In the genomic region with DNA sequence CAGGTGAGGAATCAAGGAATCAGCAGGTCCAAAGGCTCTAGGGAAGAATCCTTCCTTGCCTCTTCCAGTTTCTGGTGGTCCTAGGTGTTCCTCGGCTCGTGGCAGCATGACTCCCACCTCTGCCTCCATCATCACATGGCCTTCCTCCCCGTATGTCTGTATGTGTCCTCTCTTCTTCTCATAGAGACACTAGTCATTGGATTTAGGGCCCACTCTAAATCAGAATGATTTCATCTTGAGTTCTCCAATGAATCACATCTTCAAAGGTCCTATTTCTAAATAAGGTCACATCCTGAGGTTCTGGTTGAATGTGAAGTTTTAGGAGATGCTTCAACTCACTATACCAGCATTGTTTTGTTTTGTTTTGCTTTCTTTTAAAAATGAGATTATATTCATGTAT, we compare ENCODE assay signal across 20 cellular contexts. TPM values are rescaled to one million over a fixed set of nuclear protein-coding genes. Genes with fewer than 3 reads are reported as not detected.
A peak's percentile ranks its signal among the peaks of the same experiment; 100 is the strongest.
DNase-seq lines count a peak whose midpoint lies in the region; ATAC-seq and TF ChIP-seq lines count a peak whose summit lies in the region.
"Had no signal": no experiment of that assay in that cellular context is flagged by ENCODE, and none has a peak within 500 bp of the region (broad histone marks: within the 10 kb centered on the region; RNA-seq: fewer than 3 reads in every experiment).

No MANE protein-coding gene starts in this region.

- H4K20me1 ChIP-seq in KMS-11 (ENCODE audit: insufficient read depth) = no peaks in the 10 kb centered on the region

- H3K27ac Mint-ChIP-seq in activated naive CD4-positive, alpha-beta T cell treated with anti-CD3 and anti-CD28 coated beads, Interleukin-2, amount 50 U/mL, for 24 hours = peak overlapping the region; percentile 91
- H3K27ac Mint-ChIP-seq in activated T-helper 2 cell treated with anti-CD3 and anti-CD28 coated beads, Interferon-gamma antibody, Interleukin-2, Interleukin-4, amounts not matched to agents 10 μg/mL and 5 μg/mL and 100 μg/mL, durations not matched to agents 14 hours and 24 hours and 36 hours = peak overlapping the region; percentile 88
- H3K27ac Mint-ChIP-seq: nephron had no signal

- TF ChIP-seq POLR2A in prostate gland (IDR thresholded peaks at IDR 0.05) = no peak

- H3K9ac ChIP-seq in KMS-11 = no peak overlapping the region

- peak overlapping the region; percentile 75 for H3K4me3 Mint-ChIP-seq in activated naive CD4-positive, alpha-beta T cell treated with anti-CD3 and anti-CD28 coated beads, Interleukin-2, amount 50 U/mL, for 24 hours
- no peak overlapping the region for H3K4me3 Mint-ChIP-seq in activated T-helper 2 cell treated with anti-CD3 and anti-CD28 coated beads, Interferon-gamma antibody, Interleukin-2, Interleukin-4, amounts not matched to agents 10 μg/mL and 5 μg/mL and 100 μg/mL, durations not matched to agents 14 hours and 24 hours and 36 hours (ENCODE audit: low read depth)
- H3K4me3 Mint-ChIP-seq: nephron had no signal

- peak overlapping the region; percentile 24; the same call in 1 of the 2 replicates for H3K4me2 ChIP-seq in KMS-11
- H3K4me2 ChIP-seq: PC-9 had no signal

- intact Hi-C loops in activated T-helper 2 cell treated with anti-CD3 and anti-CD28 coated beads, Interferon-gamma antibody, Interleukin-2, Interleukin-4, amounts not matched to agents 10 μg/mL and 5 μg/mL and 100 μg/mL, durations not matched to agents 14 hours and 24 hours and 36 hours (cut with micrococcal nuclease) = loop anchor here (2.0 to 5.0 kb wide), 5 partner anchors 34 to 624 kb away; a partner anchor contains a TSS
- intact Hi-C loops in prostate gland (cut with DNase I) = no loop called here

- H3K36me3 Mint-ChIP-seq in activated naive CD4-positive, alpha-beta T cell treated with anti-CD3 and anti-CD28 coated beads, Interleukin-2, amount 50 U/mL, for 24 hours = peaks cover 4% of the 10 kb centered on the region
- H3K36me3 Mint-ChIP-seq in activated T-helper 2 cell treated with anti-CD3 and anti-CD28 coated beads, Interferon-gamma antibody, Interleukin-2, Interleukin-4, amounts not matched to agents 10 μg/mL and 5 μg/mL and 100 μg/mL, durations not matched to agents 14 hours and 24 hours and 36 hours (ENCODE audit: low read depth) = peaks cover 3% of the 10 kb centered on the region

- ATAC-seq in stimulated activated naive CD8-positive, alpha-beta T cell treated with anti-CD3 and anti-CD28 coated beads, Interleukin-15, Interleukin-2, amounts not matched to agents 100 U/mL and 50 U/mL, for 24 hours = peak; percentile 31
- no peak for ATAC-seq in HG03354 (IDR thresholded peaks at IDR 0.05; ENCODE audit: poor library complexity, severe bottlenecking, unreplicated experiment)

- peaks cover 90% of the 10 kb centered on the region for H3K4me1 Mint-ChIP-seq in activated naive CD4-positive, alpha-beta T cell treated with anti-CD3 and anti-CD28 coated beads, Interleukin-2, amount 50 U/mL, for 24 hours
- peaks cover 61% of the 10 kb centered on the region for H3K4me1 Mint-ChIP-seq in activated T-helper 2 cell treated with anti-CD3 and anti-CD28 coated beads, Interferon-gamma antibody, Interleukin-2, Interleukin-4, amounts not matched to agents 10 μg/mL and 5 μg/mL and 100 μg/mL, durations not matched to agents 14 hours and 24 hours and 36 hours (ENCODE audit: low read depth)

- no peaks in the 10 kb centered on the region for H3K27me3 Mint-ChIP-seq in activated naive CD4-positive, alpha-beta T cell treated with anti-CD3 and anti-CD28 coated beads, Interleukin-2, amount 50 U/mL, for 24 hours
- H3K27me3 Mint-ChIP-seq in activated T-helper 2 cell treated with anti-CD3 and anti-CD28 coated beads, Interferon-gamma antibody, Interleukin-2, Interleukin-4, amounts not matched to agents 10 μg/mL and 5 μg/mL and 100 μg/mL, durations not matched to agents 14 hours and 24 hours and 36 hours (ENCODE audit: low read depth) = no peaks in the 10 kb centered on the region

- TF ChIP-seq CTCF in KMS-11 (conservative IDR thresholded peaks at IDR 0.05; ENCODE audit: low read depth, low read length) = no peak
- TF ChIP-seq CTCF in right atrium auricular region (IDR thresholded peaks at IDR 0.05) = no peak
- no peak for TF ChIP-seq CTCF in prostate gland (IDR thresholded peaks at IDR 0.05)

- no peaks in the 10 kb centered on the region for H3K27me3 ChIP-seq in KMS-11 (ENCODE audit: insufficient read depth, low read depth)
- H3K27me3 ChIP-seq in right atrium auricular region = no peaks in the 10 kb centered on the region
- H3K27me3 ChIP-seq in prostate gland (replicated peaks; ENCODE audit: insufficient read depth) = no peaks in the 10 kb centered on the region
- H3K27me3 ChIP-seq: SJSA1, testis had no signal

- no peak overlapping the region for H2AFZ ChIP-seq in KMS-11 (ENCODE audit: low read depth)
- H2AFZ ChIP-seq: PC-9 had no signal

- 94% methylated on average over 3 of the region's 3 CpGs for WGBS in prostate gland

- H3K27ac ChIP-seq in KMS-11 = no peak overlapping the region
- no peak overlapping the region for H3K27ac ChIP-seq in right atrium auricular region
- H3K27ac ChIP-seq in prostate gland = no peak overlapping the region
- H3K27ac ChIP-seq: PC-9, SJSA1, testis had no signal

- no peaks in the 10 kb centered on the region for H3K36me3 ChIP-seq in KMS-11 (ENCODE audit: insufficient read depth)
- H3K36me3 ChIP-seq in right atrium auricular region = no peaks in the 10 kb centered on the region
- H3K36me3 ChIP-seq in prostate gland = no peaks in the 10 kb centered on the region
- H3K36me3 ChIP-seq: HAP-1, SJSA1 had no signal

- H3K79me2 ChIP-seq in KMS-11 (ENCODE audit: insufficient read depth, low read depth) = no peaks in the 10 kb centered on the region

- no peak overlapping the region for H3K4me3 ChIP-seq in KMS-11 (IDR thresholded peaks at IDR 0.05; ENCODE audit: insufficient read depth, low read depth, low read length)
- no peak overlapping the region for H3K4me3 ChIP-seq in right atrium auricular region
- no peak overlapping the region for H3K4me3 ChIP-seq in prostate gland
- H3K4me3 ChIP-seq: HAP-1, PC-9, SJSA1, testis had no signal

- DNase-seq in activated naive CD4-positive, alpha-beta T cell treated with Interleukin-2 at 50 U/mL for 16 hours = no peak
- no peak for DNase-seq in activated T-helper 2 cell treated with anti-CD3 and anti-CD28 coated beads, Interferon-gamma antibody, Interleukin-2, Interleukin-4, amounts not matched to agents 10 μg/mL and 5 μg/mL and 100 μg/mL, durations not matched to agents 14 hours and 24 hours and 36 hours (ENCODE audit: low spot score)
- DNase-seq in stimulated activated naive CD8-positive, alpha-beta T cell treated with anti-CD3 and anti-CD28 coated beads, Interleukin-15, Interleukin-2, amounts not matched to agents 100 U/mL and 50 U/mL, for 24 hours = peak; percentile 34
- DNase-seq in right atrium auricular region (ENCODE audit: low spot score) = no peak
- DNase-seq in prostate gland (ENCODE audit: low spot score) = no peak
- DNase-seq: Calu3; hippocampal formation; kidney; NCI-H1105 treated with DMSO at 0.1 percent for 48 hours; NCI-H526; small intestine; stimulated activated CD4-positive, alpha-beta T cell treated with anti-CD3 and anti-CD28 coated beads, Interleukin-4, amount 100 ng/mL, for 4 hours; testis had no signal

- H3K9me3 Mint-ChIP-seq in activated naive CD4-positive, alpha-beta T cell treated with anti-CD3 and anti-CD28 coated beads, Interleukin-2, amount 50 U/mL, for 24 hours = no peaks in the 10 kb centered on the region
- H3K9me3 Mint-ChIP-seq in activated T-helper 2 cell treated with anti-CD3 and anti-CD28 coated beads, Interferon-gamma antibody, Interleukin-2, Interleukin-4, amounts not matched to agents 10 μg/mL and 5 μg/mL and 100 μg/mL, durations not matched to agents 14 hours and 24 hours and 36 hours = no peaks in the 10 kb centered on the region
- H3K9me3 Mint-ChIP-seq: nephron had no signal

- H3K4me1 ChIP-seq in KMS-11 (ENCODE audit: low read depth, poor library complexity, severe bottlenecking) (peaks cover 15% of the 10 kb centered on the region), right atrium auricular region (no peaks in the 10 kb centered on the region), prostate gland (replicated peaks) (no peaks in the 10 kb centered on the region)
- H3K4me1 ChIP-seq: HAP-1, testis had no signal

- no peaks in the 10 kb centered on the region for H3K9me3 ChIP-seq in right atrium auricular region
- no peaks in the 10 kb centered on the region for H3K9me3 ChIP-seq in prostate gland
- H3K9me3 ChIP-seq: HAP-1, SJSA1, testis had no signal

RNA-seq across cellular contexts. Expression of a gene that starts 11.1 kb away (rescaled TPM):
- total RNA-seq in activated T-helper 2 cell treated with anti-CD3 and anti-CD28 coated beads, Interferon-gamma antibody, Interleukin-2, Interleukin-4, amounts not matched to agents 10 μg/mL and 5 μg/mL and 100 μg/mL, durations not matched to agents 14 hours and 24 hours and 36 hours = 137 and 139 TPM in 2 replicates
- total RNA-seq in right atrium auricular region (10 to 100 TPM; 47.8 to 75.7 TPM), prostate gland (10 to 100 TPM; 40.3 to 73.7 TPM)
